In the genomic region with DNA sequence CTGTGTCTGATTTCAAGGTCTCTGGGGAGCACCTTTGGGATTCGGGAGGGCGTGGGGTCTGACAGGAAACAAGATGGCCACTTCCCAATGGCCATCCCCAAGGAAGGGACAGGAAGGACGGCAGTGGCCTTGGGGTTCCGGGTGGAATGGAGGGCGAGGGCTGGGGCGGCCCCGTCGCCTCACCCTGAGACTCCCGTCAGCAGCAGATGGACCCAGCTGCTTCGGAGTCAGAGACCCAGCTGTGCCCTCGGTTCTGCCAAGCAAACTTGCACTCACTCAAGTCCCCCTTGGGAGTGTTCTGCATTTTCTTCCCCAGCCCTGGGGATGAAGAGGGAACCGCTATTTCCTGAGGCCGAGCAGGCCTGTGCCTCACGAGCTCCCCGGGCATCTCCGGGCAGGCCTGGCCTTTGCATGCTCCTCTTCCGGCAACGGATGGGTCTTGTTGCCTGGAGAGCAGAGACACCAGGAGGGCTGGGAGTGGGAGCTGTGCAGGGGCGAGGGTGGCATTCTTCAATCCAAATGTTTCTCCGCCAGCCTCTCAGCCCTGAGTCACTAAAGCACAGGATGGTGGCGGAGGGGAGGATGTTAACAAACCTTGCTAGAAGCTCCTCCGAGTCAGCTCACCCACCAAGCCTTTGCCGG, we compare ENCODE assay signal across 22 cellular contexts. TPM values are rescaled to one million over a fixed set of nuclear protein-coding genes. Genes with fewer than 3 reads are reported as not detected.
A peak's percentile ranks its signal among the peaks of the same experiment; 100 is the strongest.
DNase-seq lines count a peak whose midpoint lies in the region; TF ChIP-seq lines count a peak whose summit lies in the region.
"Had no signal": no experiment of that assay in that cellular context is flagged by ENCODE, and none has a peak within 500 bp of the region (broad histone marks: within the 10 kb centered on the region; RNA-seq: fewer than 3 reads in every experiment).

No MANE protein-coding gene starts in this region.

- in situ Hi-C loops in GM13977 (cut with MboI; ENCODE audit: low pct_unique_long_range_greater_than_20kb, low sequenced_read_pairs, unreplicated experiment), result no loop called here

- H3K4me1 ChIP-seq in stomach (peaks cover 0 to 28% (median 22%) of the 10 kb centered on the region in 4 donors), Karpas-422 (ENCODE audit: low read length) (no peaks in the 10 kb centered on the region)
- H3K4me1 ChIP-seq: SJSA1 had no signal

- no peak overlapping the region for H3K27ac ChIP-seq in stomach
- no peak overlapping the region for H3K27ac ChIP-seq in Karpas-422 (ENCODE audit: low read length)
- H3K27ac ChIP-seq: GM23248, SJSA1 had no signal

- no peaks in the 10 kb centered on the region for H3K9me2 ChIP-seq in Karpas-422 (replicated peaks; ENCODE audit: insufficient read depth, low read length)

- H3K27me3 ChIP-seq in stomach (peaks cover 17 to 58% (median 41%) of the 10 kb centered on the region in 3 donors), Karpas-422 (ENCODE audit: low read length) (no peaks in the 10 kb centered on the region)

- no peak overlapping the region for H3K9ac ChIP-seq in Karpas-422 (ENCODE audit: low read length)
- H3K9ac ChIP-seq: GM23248 had no signal

- no peak for TF ChIP-seq POLR2A in stomach (IDR thresholded peaks at IDR 0.05)

- no peak overlapping the region for H3K4me2 ChIP-seq in Karpas-422 (ENCODE audit: low read depth, low read length, poor library complexity, severe bottlenecking)

- intact Hi-C loops in stomach (cut with DNase I; ENCODE audit: low total_unique reads), result no loop called here

- H3K9me3 Mint-ChIP-seq in endothelial cell (ENCODE audit: unreplicated experiment) (no peaks in the 10 kb centered on the region), glutamatergic neuron (ENCODE audit: unreplicated experiment) (no peaks in the 10 kb centered on the region)

- 79 to 90% (median 87%) methylated on average over 11 to 23 of the region's 23 CpGs for WGBS in stomach, 5 donors

- H3K36me3 Mint-ChIP-seq in endothelial cell (ENCODE audit: low read depth, unreplicated experiment) (no peaks in the 10 kb centered on the region), glutamatergic neuron (ENCODE audit: unreplicated experiment) (no peaks in the 10 kb centered on the region)

- H3K4me3 ChIP-seq in stomach (no peak overlapping the region), Karpas-422 (ENCODE audit: low read length) (no peak overlapping the region)
- H3K4me3 ChIP-seq: GM12878, GM23248, HAP-1, SJSA1 had no signal

- H3K79me2 ChIP-seq in Karpas-422 (ENCODE audit: low read length), result no peaks in the 10 kb centered on the region

- H3K4me1 Mint-ChIP-seq in endothelial cell (ENCODE audit: unreplicated experiment) (no peaks in the 10 kb centered on the region), glutamatergic neuron (ENCODE audit: low read depth, unreplicated experiment) (peaks cover 6% of the 10 kb centered on the region)

- no peaks in the 10 kb centered on the region for H4K20me1 ChIP-seq in Karpas-422 (ENCODE audit: insufficient read depth, low read depth, low read length)

- no peaks in the 10 kb centered on the region for H3K9me3 ChIP-seq in stomach
- H3K9me3 ChIP-seq in Karpas-422 (ENCODE audit: low read length), result no peaks in the 10 kb centered on the region
- H3K9me3 ChIP-seq: HAP-1, SJSA1 had no signal

- TF ChIP-seq EP300 in stomach (IDR thresholded peaks at IDR 0.05), result no peak

- H2AFZ ChIP-seq in Karpas-422 (ENCODE audit: low read length), result no peak overlapping the region
- H2AFZ ChIP-seq: GM23248 had no signal

- no peak overlapping the region for H3K4me3 Mint-ChIP-seq in endothelial cell (ENCODE audit: unreplicated experiment)
- H3K4me3 Mint-ChIP-seq in glutamatergic neuron (ENCODE audit: unreplicated experiment), result no peak overlapping the region

- DNase-seq in activated CD8-positive, alpha-beta memory T cell treated with anti-CD3 and anti-CD28 coated beads, Interleukin-2, amount 50 U/mL, for 48 hours, result peak; percentile 26
- no peak for DNase-seq in activated CD8-positive, alpha-beta memory T cell treated with anti-CD3 and anti-CD28 coated beads for 24 hours
- peak; percentile 20 for DNase-seq in GM13977 (ENCODE audit: low spot score)
- peak; percentile 30 for DNase-seq in islet precursor cell
- peak; percentile 17 for DNase-seq in stomach
- DNase-seq in endothelial cell (ENCODE audit: low spot score), result no peak
- no peak for DNase-seq in Karpas-422
- no peak for DNase-seq in glutamatergic neuron
- DNase-seq: DMS79 treated with DMSO at 0.1 percent for 48 hours; GM23248; Kasumi-1; NCI-H1694 treated with DMSO at 0.1 percent for 48 hours; NCI-H2227 treated with DMSO at 0.1 percent for 48 hours; NCI-H510A; NCI-H748 treated with DMSO at 0.1 percent for 48 hours; NK-92 treated with Interleukin-12 subunit alpha and Interleukin-12 subunit beta, amount 100 ng/mL, for 24 hours; SW 1271 had no signal

- H3K27me3 Mint-ChIP-seq in endothelial cell (ENCODE audit: unreplicated experiment) (peaks cover 7% of the 10 kb centered on the region), glutamatergic neuron (ENCODE audit: unreplicated experiment) (peaks cover 3% of the 10 kb centered on the region)

- H3K36me3 ChIP-seq in stomach, result no peaks in the 10 kb centered on the region
- H3K36me3 ChIP-seq in Karpas-422 (ENCODE audit: insufficient read depth, low read length), result no peaks in the 10 kb centered on the region
- H3K36me3 ChIP-seq: HAP-1, SJSA1 had no signal

- H3K27ac Mint-ChIP-seq in endothelial cell (ENCODE audit: unreplicated experiment) (no peak overlapping the region), glutamatergic neuron (ENCODE audit: unreplicated experiment) (no peak overlapping the region)

- TF ChIP-seq CTCF in GM13977 (IDR thresholded peaks at IDR 0.05; ENCODE audit: extremely low read depth, insufficient read depth, missing control alignments) (no peak), stomach (IDR thresholded peaks at IDR 0.05) (no peak), endothelial cell (IDR thresholded peaks at IDR 0.05; ENCODE audit: unreplicated experiment) (no peak), glutamatergic neuron (IDR thresholded peaks at IDR 0.05; ENCODE audit: partially characterized antibody, unreplicated experiment) (no peak)

RNA-seq across cellular contexts. Expression of a gene that starts 6.8 kb away (rescaled TPM):
- total RNA-seq in stomach, result under 1 TPM in 1 of 5 donors, not detected in 4; 0.18 TPM
- polyA plus RNA-seq in stomach, result under 1 TPM in 1 of 3 donors, not detected in 2; 0.25 TPM
- total RNA-seq in endothelial cell (ENCODE audit: unreplicated experiment), result not detected
- not detected in 2 replicates for total RNA-seq in Karpas-422 (2014; rRNA removed; shearing (Covaris generic); ENCODE audit: low replicate concordance)
- total RNA-seq in glutamatergic neuron (ENCODE audit: unreplicated experiment), result 0.61 TPM
- total RNA-seq: GM23248, MCF 10A had no signal
- polyA plus RNA-seq: AG04450, GM12878, GM23248 had no signal

RNA-seq across cellular contexts. Expression of a gene that starts 33.4 kb away (rescaled TPM):
- total RNA-seq in stomach (10 to 100 TPM in 2 of 5 donors, 1 to 10 TPM in 2, under 1 TPM in 1; 0.87 to 21.0 (median 8.3) TPM), endothelial cell (ENCODE audit: unreplicated experiment) (0.41 TPM), glutamatergic neuron (ENCODE audit: unreplicated experiment) (4.3 TPM)
- 10 to 100 TPM in 1 of 3 donors, under 1 TPM in 1, not detected in 1; 0.44 to 14.9 TPM for polyA plus RNA-seq in stomach
- total RNA-seq in Karpas-422 (2014; rRNA removed; shearing (Covaris generic); ENCODE audit: low replicate concordance), result not detected in 2 replicates
- total RNA-seq: GM23248, MCF 10A, SJSA1 had no signal
- polyA plus RNA-seq: AG04450, GM23248 had no signal

RNA-seq across cellular contexts. Expression of a gene that starts 41.2 kb away (rescaled TPM):
- total RNA-seq in stomach (10 to 100 TPM in 3 of 5 donors, under 1 TPM in 1, not detected in 1; 0.58 to 55.4 (median 17.0) TPM), endothelial cell (ENCODE audit: unreplicated experiment) (15.3 TPM), glutamatergic neuron (ENCODE audit: unreplicated experiment) (28.9 TPM)
- 10 to 100 TPM; 26.2 to 36.5 (median 32.2) TPM for polyA plus RNA-seq in stomach
- total RNA-seq in Karpas-422 (2014; rRNA removed; shearing (Covaris generic); ENCODE audit: low replicate concordance), result 29.1 and 55.4 TPM in 2 replicates

RNA-seq across cellular contexts. Expression of a gene that starts 47.6 kb away (rescaled TPM):
- total RNA-seq in stomach (10 to 100 TPM; 17.7 to 32.7 (median 19.1) TPM), endothelial cell (ENCODE audit: unreplicated experiment) (7.9 TPM), glutamatergic neuron (ENCODE audit: unreplicated experiment) (108 TPM)
- polyA plus RNA-seq in stomach, result 10 to 100 TPM in 2 of 3 donors, 1 to 10 TPM in 1; 7.3 to 30.9 (median 15.9) TPM
- 0.14 TPM in 1 of 2 replicates, not detected in the other for total RNA-seq in Karpas-422 (2014; rRNA removed; shearing (Covaris generic); ENCODE audit: low replicate concordance)

Comparison
In these comparisons a context has a peak if more than half of its experiments do, and no peak if none do; other contexts are left out.
1. DNase-seq: peak in activated CD8-positive, alpha-beta memory T cell treated with anti-CD3 and anti-CD28 coated beads, Interleukin-2, amount 50 U/mL, for 48 hours (single experiment), GM13977 (single experiment), islet precursor cell (single experiment) and stomach (single experiment); none in activated CD8-positive, alpha-beta memory T cell treated with anti-CD3 and anti-CD28 coated beads for 24 hours (single experiment), endothelial cell (single experiment), Karpas-422 (single experiment) and glutamatergic neuron (single experiment).